15 cellular contexts compared by ENCODE assay signal in genomic region chr15:81291916-81292424, GRCh38. TPM values are rescaled to one million over a fixed set of nuclear protein-coding genes. Genes with fewer than 3 reads are reported as not detected.
DNase-seq lines count a peak whose midpoint lies in the region; ATAC-seq and TF ChIP-seq lines count a peak whose summit lies in the region.
"Had no signal": no experiment of that assay in that cellular context is flagged by ENCODE, and none has a peak within 500 bp of the region (broad histone marks: within the 10 kb centered on the region; RNA-seq: fewer than 3 reads in every experiment).

No MANE protein-coding gene starts in this region.

- no peaks in the 10 kb centered on the region for H3K27me3 Mint-ChIP-seq in CD4-positive, CD25-positive, alpha-beta regulatory T cell
- no peaks in the 10 kb centered on the region for H3K27me3 Mint-ChIP-seq in activated T-cell treated with anti-CD3 and anti-CD28 coated beads, Interleukin-2, amount 50 U/mL, for 72 hours (ENCODE audit: low read depth)
- H3K27me3 Mint-ChIP-seq in naive thymus-derived CD8-positive, alpha-beta T cell, result no peaks in the 10 kb centered on the region

- H3K27ac ChIP-seq in CD4-positive, CD25-positive, alpha-beta regulatory T cell (ENCODE audit: insufficient read depth, low read length, poor library complexity, severe bottlenecking), result peak overlapping the region; percentile 94
- no peak overlapping the region for H3K27ac ChIP-seq in thyroid gland
- H3K27ac ChIP-seq: PC-9 had no signal

- H3K4me1 ChIP-seq in CD4-positive, CD25-positive, alpha-beta regulatory T cell (ENCODE audit: control insufficient read depth, insufficient read depth, low read length, poor library complexity, severe bottlenecking), result peaks cover 92% of the 10 kb centered on the region
- H3K4me1 ChIP-seq in thyroid gland, result peaks cover 5 to 11% of the 10 kb centered on the region in 2 donors
- H3K4me1 ChIP-seq: BE2C had no signal

- H3K4me1 Mint-ChIP-seq in CD4-positive, CD25-positive, alpha-beta regulatory T cell, result peaks cover 27 to 96% (median 76%) of the 10 kb centered on the region in 4 donors
- H3K4me1 Mint-ChIP-seq in activated T-cell treated with anti-CD3 and anti-CD28 coated beads, Interleukin-2, amount 50 U/mL, for 72 hours (ENCODE audit: low read depth), result peaks cover 98% of the 10 kb centered on the region
- H3K4me1 Mint-ChIP-seq in naive thymus-derived CD8-positive, alpha-beta T cell, result peaks cover 57 to 97% (median 96%) of the 10 kb centered on the region in 4 donors

- 70 to 73% methylated on average over 2 to 3 of the region's 3 CpGs for WGBS in thyroid gland, 2 donors

- no peak for TF ChIP-seq POLR2A in thyroid gland (IDR thresholded peaks at IDR 0.05)

- POLR2A ChIA-PET in naive thymus-derived CD8-positive, alpha-beta T cell (lab: Charles Lee), result interaction anchor here (0.8 to 16.9 kb wide), 6 partner anchors 12 to 292 kb away, joined by 3 to 491 read pairs (median 12); partner anchors contain the start of gene STARD5

- ATAC-seq in CD4-positive, CD25-positive, alpha-beta regulatory T cell (ENCODE audit: low read depth in 2 of 2), result no peak
- no peak for ATAC-seq in activated T-cell treated with anti-CD3 and anti-CD28 coated beads, Interleukin-2, amount 50 U/mL, for 72 hours (replicated peaks in 1 of 2)
- ATAC-seq in naive thymus-derived CD8-positive, alpha-beta T cell, result no peak

- TF ChIP-seq CTCF in GM12864 (IDR thresholded peaks at IDR 0.05; ENCODE audit: low read depth, low read length, missing control alignments) (no peak), thyroid gland (IDR thresholded peaks at IDR 0.05) (no peak)

- peak overlapping the region; percentile 98 to 100 (median 100) for H3K27ac Mint-ChIP-seq in CD4-positive, CD25-positive, alpha-beta regulatory T cell
- H3K27ac Mint-ChIP-seq in activated T-cell treated with anti-CD3 and anti-CD28 coated beads, Interleukin-2, amount 50 U/mL, for 72 hours, result peak overlapping the region; percentile 72
- peak overlapping the region; percentile 92 to 100 (median 98) for H3K27ac Mint-ChIP-seq in naive thymus-derived CD8-positive, alpha-beta T cell
- H3K27ac Mint-ChIP-seq: progenitor cell of endocrine pancreas had no signal

- H3K36me3 ChIP-seq in CD4-positive, CD25-positive, alpha-beta regulatory T cell (ENCODE audit: control insufficient read depth, insufficient read depth, low read length), result no peaks in the 10 kb centered on the region
- H3K36me3 ChIP-seq in thyroid gland, result no peaks in the 10 kb centered on the region
- H3K36me3 ChIP-seq: BE2C had no signal

- no peaks in the 10 kb centered on the region for H3K9me3 ChIP-seq in CD4-positive, CD25-positive, alpha-beta regulatory T cell (ENCODE audit: control insufficient read depth in 2 of 2, low read length in 2 of 2)
- no peaks in the 10 kb centered on the region for H3K9me3 ChIP-seq in thyroid gland
- H3K9me3 ChIP-seq: BE2C had no signal

- no peak for DNase-seq in CD4-positive, CD25-positive, alpha-beta regulatory T cell
- DNase-seq in GM12864 (ENCODE audit: low read depth) (no peak), H4 (ENCODE audit: low spot score) (no peak), thyroid gland (no peak), retina (no peak)
- no peak for DNase-seq in activated T-cell treated with anti-CD3 and anti-CD28 coated beads, Interleukin-2, amount 50 U/mL, for 72 hours
- DNase-seq in naive thymus-derived CD8-positive, alpha-beta T cell, result no peak
- DNase-seq: activated CD4-positive, alpha-beta T cell treated with anti-CD3 and anti-CD28 coated beads for 1 hour; islet precursor cell; NCI-H1105 treated with DMSO at 0.1 percent for 48 hours; NCI-H510A; PC-9; trophoblast cell had no signal

- H3K9me3 Mint-ChIP-seq in CD4-positive, CD25-positive, alpha-beta regulatory T cell, result peaks cover 0 to 2% (median 0%) of the 10 kb centered on the region in 7 donors
- H3K9me3 Mint-ChIP-seq in activated T-cell treated with anti-CD3 and anti-CD28 coated beads, Interleukin-2, amount 50 U/mL, for 72 hours, result peaks cover 1 to 4% of the 10 kb centered on the region in 2 donors
- H3K9me3 Mint-ChIP-seq in naive thymus-derived CD8-positive, alpha-beta T cell, result peaks cover 0 to 5% (median 0%) of the 10 kb centered on the region in 9 donors

- peak overlapping the region; percentile 99 to 100 (median 100) for H3K4me3 Mint-ChIP-seq in CD4-positive, CD25-positive, alpha-beta regulatory T cell
- peak overlapping the region; percentile 96 to 98 for H3K4me3 Mint-ChIP-seq in activated T-cell treated with anti-CD3 and anti-CD28 coated beads, Interleukin-2, amount 50 U/mL, for 72 hours
- peak overlapping the region; percentile 76 to 100 (median 99) for H3K4me3 Mint-ChIP-seq in naive thymus-derived CD8-positive, alpha-beta T cell

- intact Hi-C loops in thyroid gland (cut with DNase I), result no loop called here

- H3K36me3 Mint-ChIP-seq in CD4-positive, CD25-positive, alpha-beta regulatory T cell, result peaks cover 3% of the 10 kb centered on the region
- peaks cover 3% of the 10 kb centered on the region in 2 donors for H3K36me3 Mint-ChIP-seq in activated T-cell treated with anti-CD3 and anti-CD28 coated beads, Interleukin-2, amount 50 U/mL, for 72 hours (ENCODE audit: insufficient read depth in 2 of 2)
- H3K36me3 Mint-ChIP-seq in naive thymus-derived CD8-positive, alpha-beta T cell, result peaks cover 2 to 4% (median 3%) of the 10 kb centered on the region in 3 donors

- no peaks in the 10 kb centered on the region for H3K27me3 ChIP-seq in CD4-positive, CD25-positive, alpha-beta regulatory T cell (ENCODE audit: control insufficient read depth, insufficient read depth, low read length)
- H3K27me3 ChIP-seq in thyroid gland, result no peaks in the 10 kb centered on the region
- H3K27me3 ChIP-seq: BE2C had no signal

- H3K4me3 ChIP-seq in CD4-positive, CD25-positive, alpha-beta regulatory T cell (ENCODE audit: low read depth, low read length), result peak overlapping the region; percentile 97
- H3K4me3 ChIP-seq in GM12864 (ENCODE audit: low read depth, low read length) (peak overlapping the region; percentile 57), thyroid gland (replicated peaks in 1 of 3) (no peak overlapping the region)
- H3K4me3 ChIP-seq: PC-9 had no signal

RNA-seq across cellular contexts. Expression of gene STARD5, which starts 32.0 kb away (rescaled TPM):
- 6.6 TPM for total RNA-seq in CD4-positive, CD25-positive, alpha-beta regulatory T cell
- polyA plus RNA-seq in CD4-positive, CD25-positive, alpha-beta regulatory T cell, result 1 to 10 TPM; 4.0 to 5.0 (median 4.1) TPM
- total RNA-seq in activated T-cell treated with anti-CD3 and anti-CD28 coated beads, Interleukin-2, amount 50 U/mL, for 72 hours, result 10 to 100 TPM in 1 of 2 donors, 1 to 10 TPM in 1; 9.0 to 10.3 TPM
- 10 to 100 TPM; 10.8 to 12.8 TPM for total RNA-seq in naive thymus-derived CD8-positive, alpha-beta T cell
- polyA plus RNA-seq in naive thymus-derived CD8-positive, alpha-beta T cell, result 1 to 10 TPM; 3.8 to 6.9 (median 4.5) TPM
- total RNA-seq in H4 (2014; rRNA removed; shearing (Covaris generic)), result 2.9 and 3.2 TPM in 2 replicates
- total RNA-seq in thyroid gland, result 10 to 100 TPM in 1 of 4 donors, 1 to 10 TPM in 3; 1.5 to 11.3 (median 8.5) TPM

Comparison
In these comparisons a context has a peak if more than half of its experiments do, and no peak if none do; other contexts are left out.
1. H3K4me3 ChIP-seq: peak in CD4-positive, CD25-positive, alpha-beta regulatory T cell (single experiment) and GM12864 (single experiment); none in thyroid gland (0 of 3).
2. Peak in every context shown above with its lines, with median percentiles within 50 percentile points of each other: H3K27ac Mint-ChIP-seq and H3K4me3 Mint-ChIP-seq.